ENCODE assay signal across 20 cellular contexts in genomic region chr2:120986898-120987650, GRCh38.
DNase-seq lines count a peak whose midpoint lies in the region; ATAC-seq and TF ChIP-seq lines count a peak whose summit lies in the region.
"Had no signal": no experiment of that assay in that cellular context is flagged by ENCODE, and none has a peak within 500 bp of the region (broad histone marks: within the 10 kb centered on the region; RNA-seq: fewer than 3 reads in every experiment).

No MANE protein-coding gene starts in this region.

- no peak for ATAC-seq in activated T-cell treated with anti-CD3 and anti-CD28 coated beads, Interleukin-2, amount 50 U/mL, for 72 hours (replicated peaks in 1 of 2)
- ATAC-seq: PC-3 had no signal

- DNase-seq in activated T-cell treated with anti-CD3 and anti-CD28 coated beads, Interleukin-2, amount 50 U/mL, for 24 hours, result peak; percentile 16
- DNase-seq in activated T-cell treated with anti-CD3 and anti-CD28 coated beads, Interleukin-2, amount 50 U/mL, for 72 hours, result no peak
- peak; percentile 24 for DNase-seq in CD14-positive monocyte (ENCODE audit: low spot score)
- DNase-seq in glutamatergic neuron, result peak; percentile 3
- peak; percentile 49 for DNase-seq in sigmoid colon
- no peak for DNase-seq in GDM1 (lab: John Stamatoyannopoulos, UW)
- no peak for DNase-seq in GM20000 (ENCODE audit: low spot score)
- no peak for DNase-seq in iPS-NIHi7 (ENCODE audit: extremely low spot score)
- DNase-seq: CD4-positive, CD25-positive, alpha-beta regulatory T cell; HCEC 1CT; NCI-H1048; NCI-H1417; NCI-H1694; NCI-H2029 treated with DMSO at 0.1 percent for 48 hours; NCI-H446 treated with DMSO at 0.1 percent for 48 hours; NCI-H526; NCI-H82; NK-92 treated with Interleukin-12 subunit alpha and Interleukin-12 subunit beta, amount 100 ng/mL, for 24 hours; PC-3; SJCRH30 had no signal

- H3K4me1 ChIP-seq in sigmoid colon, result no peaks in the 10 kb centered on the region

- 92 to 93% methylated on average over 9 of the region's 9 CpGs for WGBS in sigmoid colon, 2 donors

- H3K4me1 Mint-ChIP-seq in activated T-cell treated with anti-CD3 and anti-CD28 coated beads, Interleukin-2, amount 50 U/mL, for 24 hours (ENCODE audit: low read depth), result no peaks in the 10 kb centered on the region
- no peaks in the 10 kb centered on the region for H3K4me1 Mint-ChIP-seq in activated T-cell treated with anti-CD3 and anti-CD28 coated beads, Interleukin-2, amount 50 U/mL, for 72 hours (ENCODE audit: low read depth)
- H3K4me1 Mint-ChIP-seq in CD14-positive monocyte (no peaks in the 10 kb centered on the region), glutamatergic neuron (ENCODE audit: low read depth, unreplicated experiment) (peaks cover 5% of the 10 kb centered on the region)
- H3K4me1 Mint-ChIP-seq: CD4-positive, CD25-positive, alpha-beta regulatory T cell had no signal

- intact Hi-C loops in CD14-positive monocyte (cut with micrococcal nuclease) (no loop called here), sigmoid colon (cut with DNase I) (no loop called here)

- TF ChIP-seq CTCF in CD14-positive monocyte (IDR thresholded peaks at IDR 0.05), result no peak
- TF ChIP-seq CTCF in glutamatergic neuron (IDR thresholded peaks at IDR 0.05; ENCODE audit: partially characterized antibody, unreplicated experiment), result no peak
- no peak for TF ChIP-seq CTCF in sigmoid colon (IDR thresholded peaks at IDR 0.05)
- no peak for TF ChIP-seq CTCF in GM20000 (IDR thresholded peaks at IDR 0.05; ENCODE audit: extremely low read depth, missing control alignments)

- H3K9me3 Mint-ChIP-seq in activated T-cell treated with anti-CD3 and anti-CD28 coated beads, Interleukin-2, amount 50 U/mL, for 24 hours, result no peaks in the 10 kb centered on the region
- H3K9me3 Mint-ChIP-seq in activated T-cell treated with anti-CD3 and anti-CD28 coated beads, Interleukin-2, amount 50 U/mL, for 72 hours, result no peaks in the 10 kb centered on the region
- H3K9me3 Mint-ChIP-seq in CD14-positive monocyte (peaks cover 2 to 21% (median 8%) of the 10 kb centered on the region in 7 donors), glutamatergic neuron (ENCODE audit: unreplicated experiment) (peaks cover 2% of the 10 kb centered on the region)

- no peaks in the 10 kb centered on the region for H3K27me3 Mint-ChIP-seq in activated T-cell treated with anti-CD3 and anti-CD28 coated beads, Interleukin-2, amount 50 U/mL, for 24 hours
- no peaks in the 10 kb centered on the region for H3K27me3 Mint-ChIP-seq in activated T-cell treated with anti-CD3 and anti-CD28 coated beads, Interleukin-2, amount 50 U/mL, for 72 hours (ENCODE audit: low read depth)
- H3K27me3 Mint-ChIP-seq in CD14-positive monocyte (ENCODE audit: low read depth in 3 of 3) (peaks cover 0 to 3% (median 0%) of the 10 kb centered on the region in 3 donors), glutamatergic neuron (ENCODE audit: unreplicated experiment) (peaks cover 8% of the 10 kb centered on the region)
- H3K27me3 Mint-ChIP-seq: CD4-positive, CD25-positive, alpha-beta regulatory T cell had no signal

- TF ChIP-seq EP300 in sigmoid colon (IDR thresholded peaks at IDR 0.05), result no peak

- H3K4me3 ChIP-seq in sigmoid colon, result no peak overlapping the region
- H3K4me3 ChIP-seq: SJCRH30 had no signal

- H3K36me3 Mint-ChIP-seq in activated T-cell treated with anti-CD3 and anti-CD28 coated beads, Interleukin-2, amount 50 U/mL, for 24 hours (ENCODE audit: low read depth), result no peaks in the 10 kb centered on the region
- no peaks in the 10 kb centered on the region for H3K36me3 Mint-ChIP-seq in activated T-cell treated with anti-CD3 and anti-CD28 coated beads, Interleukin-2, amount 50 U/mL, for 72 hours (ENCODE audit: insufficient read depth in 2 of 2)
- H3K36me3 Mint-ChIP-seq in CD14-positive monocyte (no peaks in the 10 kb centered on the region), glutamatergic neuron (ENCODE audit: unreplicated experiment) (no peaks in the 10 kb centered on the region)
- H3K36me3 Mint-ChIP-seq: CD4-positive, CD25-positive, alpha-beta regulatory T cell had no signal

- no peaks in the 10 kb centered on the region for H3K27me3 ChIP-seq in sigmoid colon
- H3K27me3 ChIP-seq: SJCRH30 had no signal

- no peak overlapping the region for H3K4me3 Mint-ChIP-seq in activated T-cell treated with anti-CD3 and anti-CD28 coated beads, Interleukin-2, amount 50 U/mL, for 24 hours
- H3K4me3 Mint-ChIP-seq in activated T-cell treated with anti-CD3 and anti-CD28 coated beads, Interleukin-2, amount 50 U/mL, for 72 hours, result no peak overlapping the region
- H3K4me3 Mint-ChIP-seq in CD14-positive monocyte (no peak overlapping the region), glutamatergic neuron (ENCODE audit: unreplicated experiment) (no peak overlapping the region)
- H3K4me3 Mint-ChIP-seq: CD4-positive, CD25-positive, alpha-beta regulatory T cell had no signal

- H3K9me3 ChIP-seq in sigmoid colon, result no peaks in the 10 kb centered on the region
- H3K9me3 ChIP-seq: SJCRH30 had no signal

- no peak overlapping the region for H3K27ac ChIP-seq in sigmoid colon
- H3K27ac ChIP-seq: SJCRH30 had no signal

- peaks cover 10 to 80% (median 41%) of the 10 kb centered on the region in 4 donors for H3K36me3 ChIP-seq in sigmoid colon

- no peak for TF ChIP-seq POLR2A in sigmoid colon (IDR thresholded peaks at IDR 0.05)

- no peak overlapping the region for H3K27ac Mint-ChIP-seq in activated T-cell treated with anti-CD3 and anti-CD28 coated beads, Interleukin-2, amount 50 U/mL, for 24 hours
- no peak overlapping the region for H3K27ac Mint-ChIP-seq in activated T-cell treated with anti-CD3 and anti-CD28 coated beads, Interleukin-2, amount 50 U/mL, for 72 hours
- H3K27ac Mint-ChIP-seq in CD14-positive monocyte (no peak overlapping the region), glutamatergic neuron (ENCODE audit: unreplicated experiment) (no peak overlapping the region)
- H3K27ac Mint-ChIP-seq: CD4-positive, CD25-positive, alpha-beta regulatory T cell had no signal

Comparison
In these comparisons a context has a peak if more than half of its experiments do, and no peak if none do; other contexts are left out.
1. DNase-seq: peak in activated T-cell treated with anti-CD3 and anti-CD28 coated beads, Interleukin-2, amount 50 U/mL, for 24 hours (single experiment), CD14-positive monocyte (single experiment), glutamatergic neuron (single experiment) and sigmoid colon (single experiment); none in activated T-cell treated with anti-CD3 and anti-CD28 coated beads, Interleukin-2, amount 50 U/mL, for 72 hours (0 of 2), GDM1 (single experiment), GM20000 (single experiment) and iPS-NIHi7 (single experiment).